Comparison of ENCODE assay signal across 11 cellular contexts in genomic region chrX:96407501-96407900, GRCh38.
DNase-seq lines count a peak whose midpoint lies in the region; TF ChIP-seq lines count a peak whose summit lies in the region.
"Had no signal": no experiment of that assay in that cellular context is flagged by ENCODE, and none has a peak within 500 bp of the region (broad histone marks: within the 10 kb centered on the region; RNA-seq: fewer than 3 reads in every experiment).

No MANE protein-coding gene starts in this region.

- TF ChIP-seq RAD21 in SK-N-SH (IDR thresholded peaks at IDR 0.05; ENCODE audit: low read length) = no peak

- TF ChIP-seq EP300 in SK-N-SH (IDR thresholded peaks at IDR 0.05; ENCODE audit: borderline replicate concordance in 1 of 2, low read depth in 1 of 2, low read length in 1 of 2) = no peak

- no peaks in the 10 kb centered on the region for H4K20me1 ChIP-seq in SK-N-SH (ENCODE audit: insufficient read depth)

- POLR2A ChIA-PET in SK-N-SH (lab: Yijun Ruan, JAX) = no interaction called here

- H3K4me3 Mint-ChIP-seq in Calu3 (ENCODE audit: low read depth, unreplicated experiment) = no peak overlapping the region
- H3K4me3 Mint-ChIP-seq: central memory CD8-positive, alpha-beta T cell had no signal

- intact Hi-C loops in Calu3 (cut with micrococcal nuclease; ENCODE audit: unreplicated experiment) = loop anchor here (10.0 kb wide), 2 partner anchors 127 to 277 kb away; partner anchors contain the start of gene DIAPH2

- H3K4me2 ChIP-seq in SK-N-SH = no peak overlapping the region

- peaks cover 43% of the 10 kb centered on the region for H3K4me1 Mint-ChIP-seq in Calu3 (ENCODE audit: low read depth, unreplicated experiment)
- H3K4me1 Mint-ChIP-seq: central memory CD8-positive, alpha-beta T cell had no signal

- DNase-seq in Calu3 (peak; percentile 11), SK-N-SH (no peak), foreskin fibroblast (peak; percentile 60 to 80), skeletal muscle cell (ENCODE audit: low read depth) (peak; percentile 43), inferior parietal cortex (ENCODE audit: extremely low spot score) (no peak), midbrain (lab: John Stamatoyannopoulos, UW) (no peak), DMS 273 treated with DMSO at 0.1 percent for 48 hours (lab: John Stamatoyannopoulos, UW) (no peak), COLO668 (lab: John Stamatoyannopoulos, UW; ENCODE audit: unreplicated experiment) (no peak)
- DNase-seq: NCI-H2081 treated with DMSO at 0.1 percent for 48 hours, occipital lobe had no signal

- no peak overlapping the region for H3K9ac ChIP-seq in SK-N-SH

- H3F3A ChIP-seq in SK-N-SH (replicated peaks; ENCODE audit: insufficient read depth) = no peaks in the 10 kb centered on the region

- H3K9me3 Mint-ChIP-seq in Calu3 (ENCODE audit: low read depth, unreplicated experiment) = no peaks in the 10 kb centered on the region
- H3K9me3 Mint-ChIP-seq: central memory CD8-positive, alpha-beta T cell had no signal

- no peaks in the 10 kb centered on the region for H3K36me3 Mint-ChIP-seq in Calu3 (ENCODE audit: insufficient read depth, unreplicated experiment)

- peak overlapping the region in 1 of 2 experiments; percentile 41; a peak in 1 of 4 replicates for H3K27ac ChIP-seq in SK-N-SH (ENCODE audit: low read depth in 2 of 2, low read length in 1 of 2)

- H2AFZ ChIP-seq in SK-N-SH (ENCODE audit: low read depth) = peak overlapping the region; percentile 56

- no peaks in the 10 kb centered on the region; the same call in 1 of the 2 replicates for H3K27me3 ChIP-seq in SK-N-SH (ENCODE audit: insufficient read depth)

- TF ChIP-seq CTCF in Calu3 (IDR thresholded peaks at IDR 0.05; ENCODE audit: unreplicated experiment) (no peak), SK-N-SH (IDR thresholded peaks at IDR 0.05) (no peak), foreskin fibroblast (IDR thresholded peaks at IDR 0.05; ENCODE audit: low read depth, low read length) (no peak)

- H3K4me3 ChIP-seq in SK-N-SH (ENCODE audit: low read depth in 2 of 2, low read length in 1 of 2) (no peak overlapping the region), foreskin fibroblast (ENCODE audit: low read depth in 1 of 2, low read length in 2 of 2) (no peak overlapping the region), skeletal muscle cell (ENCODE audit: low read depth, low read length) (no peak overlapping the region)

- peak overlapping the region; percentile 22 for H3K27ac Mint-ChIP-seq in Calu3 (ENCODE audit: unreplicated experiment)

- H3K9me2 ChIP-seq in SK-N-SH = no peaks in the 10 kb centered on the region

- WGBS in SK-N-SH (ENCODE audit: low lambda C conversion rate) = 42% methylated on average over 2 of the region's 2 CpGs

- H3K27me3 Mint-ChIP-seq in Calu3 (ENCODE audit: unreplicated experiment) = no peaks in the 10 kb centered on the region
- H3K27me3 Mint-ChIP-seq: central memory CD8-positive, alpha-beta T cell had no signal

- no peaks in the 10 kb centered on the region; a peak in 1 of 4 replicates for H3K4me1 ChIP-seq in SK-N-SH (ENCODE audit: control insufficient read depth in 1 of 2, insufficient read depth in 2 of 2, low read depth in 1 of 2, low read length in 1 of 2)

- no TSS peak for BruUV-seq in Calu3 (replicated peaks; lab: Mats Ljungman, UMichigan)

- no peaks in the 10 kb centered on the region for H3K9me3 ChIP-seq in SK-N-SH

- no peaks in the 10 kb centered on the region for H3K36me3 ChIP-seq in SK-N-SH (replicated peaks in 1 of 2; ENCODE audit: control insufficient read depth in 1 of 2, insufficient read depth in 2 of 2, low read length in 1 of 2)

- no peaks in the 10 kb centered on the region for H3K79me2 ChIP-seq in SK-N-SH (ENCODE audit: insufficient read depth)

- CTCF ChIA-PET in Calu3 (lab: Charles Lee) = interaction anchor here (0.5 to 0.6 kb wide), 2 partner anchors 43 to 53 kb away, joined by 3 to 4 read pairs; no protein-coding TSS in a partner anchor
- CTCF ChIA-PET in SK-N-SH (lab: Yijun Ruan, JAX) = no interaction called here

TF ChIP-seq in SK-N-SH, 30 proteins besides CTCF, POLR2A, EP300 and RAD21:
- TF ChIP-seq FOSL2 (IDR thresholded peaks at IDR 0.05; ENCODE audit: borderline replicate concordance, low read depth) (peak; percentile 21; the same call in 1 of the 2 replicates), YY1 (IDR thresholded peaks at IDR 0.05; ENCODE audit: low read depth) (no peak)

Comparison
In these comparisons a context has a peak if more than half of its experiments do, and no peak if none do; other contexts are left out.
1. DNase-seq: peak in Calu3 (single experiment), foreskin fibroblast (2 of 2) and skeletal muscle cell (single experiment); none in SK-N-SH (single experiment), inferior parietal cortex (single experiment), midbrain (single experiment), DMS 273 treated with DMSO at 0.1 percent for 48 hours (single experiment) and COLO668 (single experiment).